Comparison of ENCODE assay signal across 18 cellular contexts in genomic region chr12:55912908-55913307, GRCh38. TPM values are rescaled to one million over a fixed set of nuclear protein-coding genes. Genes with fewer than 3 reads are reported as not detected.
"Had no signal": no experiment of that assay in that cellular context is flagged by ENCODE, and none has a peak within 500 bp of the region (broad histone marks: within the 10 kb centered on the region; RNA-seq: fewer than 3 reads in every experiment).

No MANE protein-coding gene starts in this region.

- H3K27me3 ChIP-seq: heart left ventricle, transverse colon had no signal

- H3K4me1 Mint-ChIP-seq: nephron had no signal

- H3K9me3 Mint-ChIP-seq: activated CD4-positive, alpha-beta memory T cell treated with anti-CD3 and anti-CD28 coated beads for 36 hours; endodermal cell; nephron had no signal

- DNase-seq: activated CD4-positive, alpha-beta memory T cell treated with anti-CD3 and anti-CD28 coated beads for 36 hours; activated CD4-positive, alpha-beta T cell treated with anti-CD3 and anti-CD28 coated beads for 36 hours; activated gamma-delta T cell; aorta; dermis blood vessel endothelial cell; endodermal cell; heart left ventricle; mucosa of descending colon; nucleus accumbens; posterior cingulate gyrus; retina; stimulated activated naive CD4-positive, alpha-beta T cell; transverse colon; WERI-Rb-1 had no signal

- H3K27me3 Mint-ChIP-seq: activated CD4-positive, alpha-beta memory T cell treated with anti-CD3 and anti-CD28 coated beads for 36 hours; activated CD4-positive, alpha-beta T cell treated with anti-CD3 and anti-CD28 coated beads for 36 hours had no signal

- H3K27ac ChIP-seq: heart left ventricle, transverse colon, WERI-Rb-1 had no signal

- H3K4me3 Mint-ChIP-seq: activated CD4-positive, alpha-beta memory T cell treated with anti-CD3 and anti-CD28 coated beads for 36 hours; activated CD4-positive, alpha-beta T cell treated with anti-CD3 and anti-CD28 coated beads for 36 hours; endodermal cell; nephron had no signal

- H3K4me3 ChIP-seq: heart left ventricle, mucosa of descending colon, transverse colon had no signal

- H3K9me3 ChIP-seq: heart left ventricle, mucosa of descending colon, transverse colon had no signal

- ATAC-seq: activated CD4-positive, alpha-beta T cell treated with anti-CD3 and anti-CD28 coated beads for 36 hours; mucosa of descending colon; SK-N-SH treated with all-trans-retinoic acid at 6 μM for 48 hours had no signal

RNA-seq across cellular contexts. Expression of gene PMEL, which starts 52.9 kb away (rescaled TPM):
- total RNA-seq: frontal cortex; T-helper 1 cell treated with Interleukin-12 subunit alpha and Interleukin-12 subunit beta and Interleukin-4 antibody, amounts not matched to agents 30 ng/mL and 1 ng/mL, for 36 hours had no signal
